28 cellular contexts compared by ENCODE assay signal in genomic region chr17:70763018-70763417, GRCh38.
"Had no signal": no experiment of that assay in that cellular context is flagged by ENCODE, and none has a peak within 500 bp of the region (broad histone marks: within the 10 kb centered on the region; RNA-seq: fewer than 3 reads in every experiment).

No MANE protein-coding gene starts in this region.

- H3K9me3 ChIP-seq: colonic mucosa, esophagus muscularis mucosa, esophagus squamous epithelium, gastrocnemius medialis, gastroesophageal sphincter, heart left ventricle, heart right ventricle had no signal

- H3K27ac ChIP-seq: colonic mucosa, coronary artery, dorsolateral prefrontal cortex, epithelial cell of prostate, esophagus muscularis mucosa, esophagus squamous epithelium, foreskin keratinocyte, gastrocnemius medialis, gastroesophageal sphincter, heart left ventricle, heart right ventricle had no signal

- H3K4me1 ChIP-seq: colonic mucosa, esophagus muscularis mucosa, esophagus squamous epithelium, foreskin keratinocyte, gastrocnemius medialis, gastroesophageal sphincter, heart left ventricle, heart right ventricle had no signal

- H3K36me3 ChIP-seq: colonic mucosa, esophagus muscularis mucosa, esophagus squamous epithelium, gastrocnemius medialis, gastroesophageal sphincter, heart left ventricle, heart right ventricle had no signal

- ATAC-seq: effector memory CD8-positive, alpha-beta T cell; esophagus mucosa; foreskin keratinocyte; gastrocnemius medialis; gastroesophageal sphincter; heart left ventricle; heart right ventricle had no signal

- H3K4me3 ChIP-seq: colonic mucosa, coronary artery, dorsolateral prefrontal cortex, esophagus muscularis mucosa, esophagus squamous epithelium, gastrocnemius medialis, gastroesophageal sphincter, heart left ventricle, heart right ventricle had no signal

- H3K27me3 ChIP-seq: colonic mucosa, dorsolateral prefrontal cortex, esophagus muscularis mucosa, esophagus squamous epithelium, foreskin keratinocyte, gastrocnemius medialis, gastroesophageal sphincter, heart left ventricle, heart right ventricle had no signal

- DNase-seq: colonic mucosa; cortex of kidney; dermis blood vessel endothelial cell; dorsolateral prefrontal cortex; effector CD4-positive, alpha-beta T cell; effector CD8-positive, alpha-beta T cell; effector memory CD4-positive, alpha-beta T cell; effector memory CD8-positive, alpha-beta T cell; endodermal cell; erythroblast; esophagus squamous epithelium; foreskin fibroblast; foreskin keratinocyte; foreskin melanocyte; gastrocnemius medialis; glutamatergic neuron; head of caudate nucleus; heart left ventricle; heart right ventricle had no signal

- FAIRE-seq: colon, endometrium, endothelial cell of umbilical vein, frontal cortex had no signal
